Comparison of ENCODE assay signal across 22 cellular contexts in genomic region chr11:87662287-87662686, GRCh38.
"Had no signal": no experiment of that assay in that cellular context is flagged by ENCODE, and none has a peak within 500 bp of the region (broad histone marks: within the 10 kb centered on the region; RNA-seq: fewer than 3 reads in every experiment).

No MANE protein-coding gene starts in this region.

- H3K9ac ChIP-seq: SK-N-SH had no signal

- H3K9me3 ChIP-seq: MG63, SK-N-SH had no signal

- H3K27ac ChIP-seq: RWPE1 had no signal

- H3K4me3 ChIP-seq: MG63 had no signal

- H3K4me2 ChIP-seq: SK-N-SH had no signal

- H3K36me3 ChIP-seq: MG63 had no signal

- DNase-seq: IMR-90; Karpas-422; KG1; MG63; NCI-H1092; NCI-H1105 treated with DMSO at 0.1 percent for 48 hours; NCI-H1417 treated with DMSO at 0.1 percent for 48 hours; NCI-H146; NCI-H1694 treated with DMSO at 0.1 percent for 48 hours; NCI-H1930; NCI-H2081; NCI-H2107; NCI-H2227 treated with DMSO at 0.1 percent for 48 hours; NCI-H524; NCI-H526 treated with DMSO at 0.1 percent for 48 hours; NCI-H748 treated with DMSO at 0.1 percent for 48 hours; NK-92 treated with Interleukin-12 subunit alpha and Interleukin-12 subunit beta, amount 100 ng/mL, for 24 hours; PC-3; SHP77; SK-N-SH; SW 1271 had no signal

- H3K27me3 ChIP-seq: MG63 had no signal
